In the genomic region with DNA sequence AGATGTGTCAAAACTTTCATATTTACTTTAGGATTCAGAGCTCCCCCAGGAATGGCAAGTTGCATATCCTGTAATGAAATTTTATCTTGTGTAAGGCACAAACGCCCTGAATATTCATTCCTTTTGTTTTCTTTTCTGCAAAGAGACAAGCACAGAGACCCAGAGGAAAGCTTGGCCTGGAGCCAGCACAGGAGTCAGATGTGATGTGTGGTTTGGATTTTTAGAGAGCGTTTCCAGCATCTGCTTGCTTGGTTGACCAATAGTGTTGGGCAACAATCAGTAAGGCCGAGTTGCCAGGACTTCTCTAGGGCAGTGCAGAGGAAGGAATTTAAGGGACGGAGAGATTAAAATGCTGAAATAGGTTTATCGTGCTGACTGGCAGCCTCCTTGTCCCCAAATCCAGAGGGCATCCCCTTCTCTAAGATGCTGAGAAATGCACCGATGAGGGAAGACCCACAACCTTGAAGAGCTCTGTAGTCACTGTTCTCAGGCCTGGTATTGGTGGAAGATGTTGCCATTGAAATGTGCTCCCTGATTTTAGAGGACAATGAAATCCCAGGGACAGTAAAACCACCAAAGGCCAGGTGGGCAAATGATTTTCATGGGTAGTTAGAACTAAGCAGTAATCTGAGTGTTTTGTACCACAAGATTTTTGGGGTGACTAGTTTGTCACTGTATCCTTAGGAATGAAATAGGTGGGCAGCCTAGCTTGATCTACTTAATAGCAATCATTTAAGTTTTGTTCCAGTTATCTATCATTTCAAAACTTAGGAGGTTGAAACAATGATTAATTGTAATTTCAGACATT, we compare ENCODE assay signal across 8 cellular contexts. TPM values are rescaled to one million over a fixed set of nuclear protein-coding genes. Genes with fewer than 3 reads are reported as not detected.
DNase-seq lines count a peak whose midpoint lies in the region; ATAC-seq and TF ChIP-seq lines count a peak whose summit lies in the region.

No MANE protein-coding gene starts in this region.

- no peaks in the 10 kb centered on the region for H3K9me2 ChIP-seq in OCI-LY7 (ENCODE audit: insufficient read depth, low read length)

- H3K36me3 ChIP-seq in OCI-LY7 (ENCODE audit: insufficient read depth, low read length), result no peaks in the 10 kb centered on the region

- H3K4me3 ChIP-seq in AG10803 (ENCODE audit: low read length) (no peak overlapping the region), lower leg skin (ENCODE audit: low read depth, poor library complexity, severe bottlenecking) (no peak overlapping the region), OCI-LY7 (ENCODE audit: low read depth, low read length, poor library complexity, severe bottlenecking) (no peak overlapping the region)

- WGBS in lower leg skin, 2 donors, result 36 to 39% methylated on average over 6 of the region's 6 CpGs

- intact Hi-C loops in lower leg skin (cut with DNase I; ENCODE audit: low total_unique reads) (no loop called here), OCI-LY7 (cut with micrococcal nuclease; ENCODE audit: unreplicated experiment) (loop anchor here (10.0 kb wide), 1 partner anchor 527 kb away; no protein-coding TSS in a partner anchor)

- no peaks in the 10 kb centered on the region for H3K9me3 ChIP-seq in OCI-LY7 (ENCODE audit: low read length)

- H4K20me1 ChIP-seq in OCI-LY7 (ENCODE audit: insufficient read depth, low read length), result no peaks in the 10 kb centered on the region

- H2AFZ ChIP-seq in OCI-LY7 (ENCODE audit: low read length), result no peak overlapping the region

- H3K4me1 ChIP-seq in OCI-LY7 (ENCODE audit: insufficient read depth, low read length, poor library complexity, severe bottlenecking), result no peaks in the 10 kb centered on the region

- H3K27ac ChIP-seq in OCI-LY7 (ENCODE audit: low read depth, low read length, poor library complexity, severe bottlenecking), result no peak overlapping the region

- ATAC-seq in HG03469 (IDR thresholded peaks at IDR 0.05; ENCODE audit: unreplicated experiment), result no peak

- no peak overlapping the region for H3K4me2 ChIP-seq in OCI-LY7 (ENCODE audit: low read length)

- TF ChIP-seq POLR2A in lower leg skin (IDR thresholded peaks at IDR 0.05), result no peak

- BruUV-seq in OCI-LY7 (replicated peaks; lab: Mats Ljungman, UMichigan), result no TSS peak

- POLR2A ChIA-PET in OCI-LY7 (lab: Charles Lee), result no interaction called here

- DNase-seq in AG10803 (ENCODE audit: low read depth) (peak; percentile 85), M059J (ENCODE audit: low read depth) (peak; percentile 10), astrocyte of the hippocampus (ENCODE audit: low read depth, low spot score) (peak; percentile 52), lower leg skin (ENCODE audit: low spot score in 2 of 2) (peak; percentile 67 to 95), LoVo (ENCODE audit: low spot score) (no peak), OCI-LY7 (ENCODE audit: low spot score) (no peak)
- no peak for DNase-seq in activated T-cell treated with anti-CD3 and anti-CD28 coated beads, Interleukin-2, amount 50 U/mL, for 48 hours

- H3K79me2 ChIP-seq in OCI-LY7 (ENCODE audit: insufficient read depth, low read depth, low read length), result no peaks in the 10 kb centered on the region

- CTCF ChIA-PET in OCI-LY7 (lab: Charles Lee; ENCODE audit: unreplicated experiment), result no interaction called here

- no peak for TF ChIP-seq CTCF in AG10803 (conservative IDR thresholded peaks at IDR 0.05; ENCODE audit: low read length)
- no peak for TF ChIP-seq CTCF in lower leg skin (IDR thresholded peaks at IDR 0.05)
- TF ChIP-seq CTCF in OCI-LY7 (conservative IDR thresholded peaks at IDR 0.05; ENCODE audit: low read length), result no peak

RNA-seq across cellular contexts. Expression of a gene that starts 37.9 kb away (rescaled TPM):
- 0.15 and 0.47 TPM in 2 replicates for total RNA-seq in M059J (2014; rRNA removed; shearing (Covaris generic))
- total RNA-seq in lower leg skin (10 to 100 TPM in 1 of 4 donors, 1 to 10 TPM in 3; 3.5 to 13.9 (median 4.6) TPM), OCI-LY7 (2022) (not detected in 2 replicates)
- not detected in 2 replicates for total RNA-seq in OCI-LY7 (2014; rRNA removed; shearing (Covaris generic))

Comparison
In these comparisons a context has a peak if more than half of its experiments do, and no peak if none do; other contexts are left out.
1. DNase-seq: peak in AG10803 (single experiment), M059J (single experiment), astrocyte of the hippocampus (single experiment) and lower leg skin (2 of 2); none in LoVo (single experiment), activated T-cell treated with anti-CD3 and anti-CD28 coated beads, Interleukin-2, amount 50 U/mL, for 48 hours (0 of 2) and OCI-LY7 (single experiment).